Comparison of ENCODE assay signal across 28 cellular contexts in genomic region chr1:155318082-155318481, GRCh38. TPM values are rescaled to one million over a fixed set of nuclear protein-coding genes. Genes with fewer than 3 reads are reported as not detected.
"Had no signal": no experiment of that assay in that cellular context is flagged by ENCODE, and none has a peak within 500 bp of the region (broad histone marks: within the 10 kb centered on the region; RNA-seq: fewer than 3 reads in every experiment).

No MANE protein-coding gene starts in this region.

- H3K4me3 Mint-ChIP-seq: activated naive CD4-positive, alpha-beta T cell treated with anti-CD3 and anti-CD28 coated beads, Interleukin-2, amount 10 ng/mL, durations not matched to agents 7 days and 5 days; effector memory CD8-positive, alpha-beta T cell; nephron progenitor cell; type B pancreatic cell had no signal

- H3K27me3 ChIP-seq: adrenal gland, cardiac muscle cell, foreskin keratinocyte, testis had no signal

- H3K27me3 Mint-ChIP-seq: activated naive CD4-positive, alpha-beta T cell treated with anti-CD3 and anti-CD28 coated beads, Interleukin-2, amount 10 ng/mL, durations not matched to agents 7 days and 5 days; effector memory CD8-positive, alpha-beta T cell; type B pancreatic cell had no signal

- H3K27ac Mint-ChIP-seq: activated naive CD4-positive, alpha-beta T cell treated with anti-CD3 and anti-CD28 coated beads, Interleukin-2, amount 10 ng/mL, durations not matched to agents 7 days and 5 days had no signal

- ATAC-seq: effector memory CD8-positive, alpha-beta T cell; foreskin keratinocyte; left colon; lower lobe of right lung had no signal

- H3K9me3 Mint-ChIP-seq: activated naive CD4-positive, alpha-beta T cell treated with anti-CD3 and anti-CD28 coated beads, Interleukin-2, amount 10 ng/mL, durations not matched to agents 7 days and 5 days; effector memory CD8-positive, alpha-beta T cell; nephron progenitor cell; type B pancreatic cell had no signal

- H3K4me3 ChIP-seq: adrenal gland, cardiac muscle cell, lower lobe of right lung, testis had no signal

- H3K27ac ChIP-seq: epithelial cell of prostate, foreskin keratinocyte, lower lobe of right lung, testis had no signal

- DNase-seq: activated CD4-positive, alpha-beta T cell treated with anti-CD3 and anti-CD28 coated beads for 1 hour; activated CD4-positive, alpha-beta T cell treated with anti-CD3 and anti-CD28 coated beads, Interleukin-2, amount 50 U/mL, for 48 hours; activated CD8-positive, alpha-beta memory T cell treated with anti-CD3 and anti-CD28 coated beads, Interleukin-2, amount 50 U/mL, for 4 hours; activated effector memory CD4-positive, alpha-beta T cell treated with Interleukin-2 at 50 U/mL for 16 hours; activated naive CD4-positive, alpha-beta T cell treated with anti-CD3 and anti-CD28 coated beads, Interleukin-2, amount 10 ng/mL, durations not matched to agents 7 days and 5 days; activated T-cell treated with anti-CD3 and anti-CD28 coated beads, Interleukin-2, amount 50 U/mL, for 48 hours; effector memory CD8-positive, alpha-beta T cell; foreskin keratinocyte; glutamatergic neuron; hippocampal formation; left colon; lower lobe of right lung; nephron progenitor cell; occipital lobe; retina; SW 1271; testis; WERI-Rb-1 had no signal

- H3K9me3 ChIP-seq: adrenal gland, lower lobe of right lung, testis had no signal

RNA-seq across cellular contexts. Expression of gene PKLR, which starts 16.8 kb away (rescaled TPM):
- total RNA-seq: dermis microvascular lymphatic vessel endothelial cell; fibroblast of lung; lower lobe of right lung; myocyte; occipital lobe; posterior vena cava; skeletal muscle tissue; T-helper 2 cell treated with Interferon-gamma antibody and Interleukin-4, amounts not matched to agents 100 ng/mL and 5 ng/mL, for 36 hours had no signal
- polyA plus RNA-seq: cardiac muscle cell, fibroblast of lung had no signal
